ENCODE assay signal across 8 cellular contexts in the genomic region with DNA sequence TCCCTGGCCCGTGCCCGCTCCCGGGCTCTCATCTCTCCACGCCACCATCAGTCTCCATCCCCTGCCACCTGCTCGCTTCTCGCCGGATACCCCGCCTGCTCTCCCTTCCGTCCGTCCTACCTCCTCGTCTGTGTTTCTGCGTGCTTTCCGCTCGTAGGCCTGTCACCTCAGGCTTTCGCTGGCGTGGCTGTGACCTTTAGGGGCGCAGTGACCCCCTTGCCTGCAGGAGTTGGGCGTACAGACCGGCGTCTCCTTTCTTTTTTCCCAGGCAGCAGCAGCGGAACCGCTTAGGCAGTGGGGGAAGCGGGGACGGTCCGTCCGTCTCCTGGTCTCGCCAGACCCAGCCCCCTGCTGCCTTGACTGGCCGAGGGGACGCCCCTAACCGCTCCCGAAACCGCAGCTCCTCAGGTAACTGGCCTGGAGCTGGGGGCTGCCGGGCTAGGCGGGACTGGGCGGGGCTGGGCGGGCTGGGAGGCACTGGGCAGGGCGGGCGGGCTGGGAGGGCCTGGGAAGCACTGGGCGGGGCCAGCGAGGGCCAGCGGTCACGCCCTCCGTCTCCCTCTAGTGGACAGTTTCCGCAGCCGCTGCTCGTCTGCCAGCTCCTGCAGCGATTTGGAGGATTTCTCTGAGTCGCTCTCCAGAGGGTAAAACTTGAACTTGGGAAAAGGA. TPM values are rescaled to one million over a fixed set of nuclear protein-coding genes. Genes with fewer than 3 reads are reported as not detected.
DNase-seq lines count a peak whose midpoint lies in the region; ATAC-seq and TF ChIP-seq lines count a peak whose summit lies in the region.

No MANE protein-coding gene starts in this region.

- no peaks in the 10 kb centered on the region for H3K9me3 ChIP-seq in Karpas-422 (ENCODE audit: low read length)
- H3K9me3 ChIP-seq in RWPE2 (ENCODE audit: severe bottlenecking), result no peaks in the 10 kb centered on the region
- no peaks in the 10 kb centered on the region for H3K9me3 ChIP-seq in gastroesophageal sphincter

- no peaks in the 10 kb centered on the region for H3K79me2 ChIP-seq in Karpas-422 (ENCODE audit: low read length)

- H3K36me3 ChIP-seq in Karpas-422 (ENCODE audit: insufficient read depth, low read length) (no peaks in the 10 kb centered on the region), RWPE2 (ENCODE audit: low read depth) (no peaks in the 10 kb centered on the region), gastroesophageal sphincter (peaks cover 0 to 20% of the 10 kb centered on the region in 2 donors)

- H3K9ac ChIP-seq in Karpas-422 (ENCODE audit: low read length), result peak overlapping the region; percentile 50

- H3K4me1 ChIP-seq in Karpas-422 (ENCODE audit: low read length) (peaks cover 10% of the 10 kb centered on the region), RWPE2 (ENCODE audit: insufficient read depth, poor library complexity, severe bottlenecking) (peaks cover 4% of the 10 kb centered on the region), gastroesophageal sphincter (peaks cover 0 to 28% (median 11%) of the 10 kb centered on the region in 3 donors)

- ATAC-seq in RWPE2 (ENCODE audit: low read depth) (peak; percentile 66), gastroesophageal sphincter (peak; percentile 74)

- H3K27ac ChIP-seq in Karpas-422 (ENCODE audit: low read length) (no peak overlapping the region), RWPE2 (ENCODE audit: poor library complexity, severe bottlenecking) (no peak overlapping the region), gastroesophageal sphincter (peak overlapping the region in 1 of 4 donors; percentile 62), substantia nigra (ENCODE audit: low read depth, low read length, poor library complexity, severe bottlenecking) (peak overlapping the region; percentile 59)

- H3K4me3 ChIP-seq in Karpas-422 (ENCODE audit: low read length) (peak overlapping the region; percentile 53; the same call in 1 of the 2 replicates), RWPE2 (ENCODE audit: severe bottlenecking) (peak overlapping the region; percentile 29), gastroesophageal sphincter (peak overlapping the region; percentile 43 to 67)

- no peaks in the 10 kb centered on the region for H3K27me3 ChIP-seq in Karpas-422 (ENCODE audit: low read length)
- H3K27me3 ChIP-seq in RWPE2 (ENCODE audit: insufficient read depth, poor library complexity, severe bottlenecking), result peaks cover 5% of the 10 kb centered on the region
- H3K27me3 ChIP-seq in gastroesophageal sphincter, result peaks cover 48% of the 10 kb centered on the region

- TF ChIP-seq EP300 in gastroesophageal sphincter (IDR thresholded peaks at IDR 0.05), result no peak

- H3K4me2 ChIP-seq in Karpas-422 (ENCODE audit: low read depth, low read length, poor library complexity, severe bottlenecking), result peak overlapping the region; percentile 55

- no peaks in the 10 kb centered on the region for H4K20me1 ChIP-seq in Karpas-422 (ENCODE audit: insufficient read depth, low read depth, low read length)

- H2AFZ ChIP-seq in Karpas-422 (ENCODE audit: low read length), result no peak overlapping the region

- DNase-seq in NCI-H1436 (lab: John Stamatoyannopoulos, UW) (peak; percentile 83), NCI-H1436 treated with DMSO at 0.1 percent for 48 hours (lab: John Stamatoyannopoulos, UW) (no peak), Karpas-422 (peak; percentile 90), RWPE2 (ENCODE audit: low spot score) (no peak), occipital lobe (lab: John Stamatoyannopoulos, UW) (peak; percentile 79), substantia nigra (lab: John Stamatoyannopoulos, UW) (peak in 47 of 49 donors; percentile 20 to 89 (median 74))
- peak; percentile 68 for DNase-seq in activated gamma-delta T cell treated with anti-CD3 and anti-CD28 coated beads, Interleukin-2, amount 50 U/mL, for 16 hours (ENCODE audit: low read depth)

- H3K9me2 ChIP-seq in Karpas-422 (replicated peaks; ENCODE audit: insufficient read depth, low read length), result no peaks in the 10 kb centered on the region

- WGBS in gastroesophageal sphincter (ENCODE audit: low coverage in 1 of 2), 2 donors, result 0 to 3% methylated on average over 6 to 7 of the region's 48 CpGs

- TF ChIP-seq CTCF in RWPE2 (IDR thresholded peaks at IDR 0.05; ENCODE audit: poor library complexity, severe bottlenecking) (peak; percentile 83), gastroesophageal sphincter (IDR thresholded peaks at IDR 0.05) (peak in 3 of 4 experiments; percentile 58 to 94 (median 61))

- no peak for TF ChIP-seq POLR2A in gastroesophageal sphincter (IDR thresholded peaks at IDR 0.05)

RNA-seq across cellular contexts. Expression of a gene that starts 6.3 kb away (rescaled TPM):
- total RNA-seq in Karpas-422 (2014; rRNA removed; shearing (Covaris generic); ENCODE audit: low replicate concordance), result not detected in 2 replicates
- total RNA-seq in gastroesophageal sphincter (not detected), occipital lobe (not detected)

RNA-seq across cellular contexts. Expression of a gene that starts 21.3 kb away (rescaled TPM):
- 6.4 and 13.5 TPM in 2 replicates for total RNA-seq in Karpas-422 (2014; rRNA removed; shearing (Covaris generic); ENCODE audit: low replicate concordance)
- total RNA-seq in gastroesophageal sphincter (1 to 10 TPM; 4.2 to 9.4 (median 6.4) TPM), occipital lobe (5.8 TPM)

RNA-seq across cellular contexts. Expression of a gene that starts 24.2 kb away (rescaled TPM):
- total RNA-seq in Karpas-422 (2014; rRNA removed; shearing (Covaris generic); ENCODE audit: low replicate concordance), result not detected in 2 replicates
- total RNA-seq in gastroesophageal sphincter (not detected), occipital lobe (1.6 TPM)

RNA-seq across cellular contexts. Expression of a gene that starts 42.9 kb away (rescaled TPM):
- total RNA-seq in Karpas-422 (2014; rRNA removed; shearing (Covaris generic); ENCODE audit: low replicate concordance), result 0.07 TPM in 1 of 2 replicates, not detected in the other
- 1 to 10 TPM in 3 of 4 donors, under 1 TPM in 1; 0.67 to 5.1 (median 3.0) TPM for total RNA-seq in gastroesophageal sphincter
- 9.4 TPM for total RNA-seq in occipital lobe

Comparison
In these comparisons a context has a peak if more than half of its experiments do, and no peak if none do; other contexts are left out.
1. DNase-seq: peak in NCI-H1436 (single experiment), Karpas-422 (single experiment), activated gamma-delta T cell treated with anti-CD3 and anti-CD28 coated beads, Interleukin-2, amount 50 U/mL, for 16 hours (single experiment), occipital lobe (single experiment) and substantia nigra (47 of 49); none in NCI-H1436 treated with DMSO at 0.1 percent for 48 hours (single experiment) and RWPE2 (single experiment).
2. Peak in every context shown above with its lines, with median percentiles within 50 percentile points of each other: H3K4me3 ChIP-seq.